Comparison of ENCODE assay signal across 1 cellular context in genomic region chr3:54905936-54906335, GRCh38.
TF ChIP-seq lines count a peak whose summit lies in the region.

No MANE protein-coding gene starts in this region.

TF ChIP-seq in GM23338, 12 proteins besides CTCF, POLR2A, EP300 and RAD21 (continued from another document):
- TF ChIP-seq CREB1 (CRISPR knock-in tag; IDR thresholded peaks at IDR 0.05; ENCODE audit: low read depth) (no peak), ETS1 (IDR thresholded peaks at IDR 0.05) (no peak), REST (IDR thresholded peaks at IDR 0.05; ENCODE audit: unreplicated experiment) (no peak), STAT1 (IDR thresholded peaks at IDR 0.05; ENCODE audit: unreplicated experiment) (no peak), EZH2 (IDR thresholded peaks at IDR 0.05; ENCODE audit: low read depth, unreplicated experiment) (no peak)
